In genomic region chr4:8353912-8354453, GRCh38 we compare ENCODE assay signal across 16 cellular contexts.
DNase-seq lines count a peak whose midpoint lies in the region; TF ChIP-seq lines count a peak whose summit lies in the region.
"Had no signal": no experiment of that assay in that cellular context is flagged by ENCODE, and none has a peak within 500 bp of the region (broad histone marks: within the 10 kb centered on the region; RNA-seq: fewer than 3 reads in every experiment).

No MANE protein-coding gene starts in this region.

- peaks cover 45% of the 10 kb centered on the region for H3K4me1 ChIP-seq in prostate gland (replicated peaks)
- H3K4me1 ChIP-seq in hepatocyte (ENCODE audit: insufficient read depth): peaks cover 8% of the 10 kb centered on the region

- no peaks in the 10 kb centered on the region for H3K79me2 ChIP-seq in hepatocyte

- TF ChIP-seq POLR2A in prostate gland (IDR thresholded peaks at IDR 0.05): no peak

- H3K27ac ChIP-seq in prostate gland: peak overlapping the region in 1 of 2 donors; percentile 90
- H3K27ac ChIP-seq in hepatocyte: no peak overlapping the region
- H3K27ac ChIP-seq: KMS-11, Peyer's patch had no signal

- TF ChIP-seq CTCF in AG04449 (IDR thresholded peaks at IDR 0.05; ENCODE audit: insufficient read depth, low read length, missing control alignments) (no peak), prostate gland (IDR thresholded peaks at IDR 0.05) (no peak), hepatocyte (IDR thresholded peaks at IDR 0.05; ENCODE audit: poor library complexity) (no peak)

- no peaks in the 10 kb centered on the region for H3K9me2 ChIP-seq in hepatocyte (replicated peaks; ENCODE audit: insufficient read depth)

- H3K27me3 ChIP-seq in prostate gland (replicated peaks; ENCODE audit: insufficient read depth) (no peaks in the 10 kb centered on the region), hepatocyte (no peaks in the 10 kb centered on the region)
- H3K27me3 ChIP-seq: Peyer's patch had no signal

- intact Hi-C loops in prostate gland (cut with DNase I): no loop called here

- no peaks in the 10 kb centered on the region for H4K20me1 ChIP-seq in hepatocyte (ENCODE audit: insufficient read depth, poor library complexity, severe bottlenecking)

- 58% methylated on average over 12 of the region's 12 CpGs for WGBS in prostate gland
- WGBS in hepatocyte (ENCODE audit: low lambda C conversion rate, missing lambda C conversion rate): 73% methylated on average over 12 of the region's 12 CpGs

- H2AFZ ChIP-seq in hepatocyte: no peak overlapping the region

- DNase-seq in AG04449 (ENCODE audit: low read depth, low spot score) (peak; percentile 9), HT1080 (ENCODE audit: low read depth) (peak; percentile 74), astrocyte of the hippocampus (ENCODE audit: low read depth, low spot score) (peak; percentile 35), kidney tubule cell (ENCODE audit: low spot score) (peak; percentile 54), NCI-H1417 (lab: John Stamatoyannopoulos, UW) (no peak), prostate gland (ENCODE audit: low spot score) (no peak), NCI-H510A treated with DMSO at 0.1 percent for 48 hours (lab: John Stamatoyannopoulos, UW) (no peak), hepatocyte (ENCODE audit: low spot score) (no peak)
- DNase-seq: activated CD8-positive, alpha-beta memory T cell treated with anti-CD3 and anti-CD28 coated beads, Interleukin-2, amount 10 ng/mL, durations not matched to agents 7 days and 5 days; cortex of kidney; lower lobe of right lung; NCI-H187; NCI-H69; stimulated activated CD4-positive, alpha-beta T cell treated with anti-CD3 and anti-CD28 coated beads, Interleukin-4, amount 100 ng/mL, for 24 hours had no signal

- CTCF ChIA-PET in AG04449 (lab: Yijun Ruan, JAX): no interaction called here

- H3K4me2 ChIP-seq in hepatocyte: no peak overlapping the region
- H3K4me2 ChIP-seq: KMS-11 had no signal

- H3K36me3 ChIP-seq in prostate gland (no peaks in the 10 kb centered on the region), hepatocyte (replicated peaks; ENCODE audit: insufficient read depth, low read depth) (no peaks in the 10 kb centered on the region)
- H3K36me3 ChIP-seq: lower lobe of right lung, Peyer's patch had no signal

- no peaks in the 10 kb centered on the region for H3K9me3 ChIP-seq in prostate gland
- no peaks in the 10 kb centered on the region for H3K9me3 ChIP-seq in hepatocyte (ENCODE audit: low read depth)
- H3K9me3 ChIP-seq: lower lobe of right lung, Peyer's patch had no signal

- POLR2A ChIA-PET in AG04449 (lab: Yijun Ruan, JAX): no interaction called here

- H3K4me3 ChIP-seq in AG04449 (ENCODE audit: low read depth, low read length) (no peak overlapping the region), prostate gland (no peak overlapping the region), hepatocyte (no peak overlapping the region)
- H3K4me3 ChIP-seq: lower lobe of right lung, Peyer's patch had no signal

Comparison
In these comparisons a context has a peak if more than half of its experiments do, and no peak if none do; other contexts are left out.
1. DNase-seq: peak in AG04449 (single experiment), HT1080 (single experiment), astrocyte of the hippocampus (single experiment) and kidney tubule cell (single experiment); none in NCI-H1417 (0 of 3), prostate gland (single experiment), NCI-H510A treated with DMSO at 0.1 percent for 48 hours (single experiment) and hepatocyte (single experiment).